In the genomic region with DNA sequence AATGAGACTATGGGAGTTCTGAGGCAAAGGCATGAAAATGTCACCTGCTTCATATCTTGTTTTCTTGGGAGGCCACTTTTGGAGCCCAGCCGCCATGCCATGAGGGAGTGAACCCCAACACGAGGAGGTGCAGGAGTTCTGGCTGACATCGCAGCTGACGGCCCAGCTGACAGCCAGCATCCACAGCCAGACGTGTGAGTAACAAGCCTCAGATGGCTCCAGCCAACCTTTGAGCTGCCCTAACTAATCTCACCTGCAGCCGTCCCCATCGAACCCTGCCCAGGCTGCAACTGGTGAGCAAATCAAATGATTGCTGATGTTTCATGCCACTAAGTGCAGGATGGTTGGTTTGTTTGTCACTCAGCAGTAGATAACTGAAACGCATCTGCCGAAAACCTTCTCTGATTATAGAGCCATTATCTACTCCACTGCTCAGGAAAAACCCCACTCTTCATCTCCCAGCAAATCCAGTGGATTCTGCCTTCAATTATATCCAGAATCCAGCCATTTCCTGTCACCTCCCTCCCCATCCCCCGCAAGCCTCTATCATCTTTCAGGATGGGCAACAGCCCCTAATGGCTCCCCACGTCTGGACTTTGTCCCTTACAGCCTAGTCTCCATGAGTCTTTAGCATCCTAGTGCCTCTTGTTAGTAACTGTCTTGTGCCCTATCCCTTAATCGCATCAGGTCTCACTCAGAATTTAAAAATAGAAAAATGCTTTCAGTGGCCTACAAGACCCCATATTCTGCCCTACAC, we compare ENCODE assay signal across 1 cellular context.
TF ChIP-seq lines count a peak whose summit lies in the region.

No MANE protein-coding gene starts in this region.

TF ChIP-seq in HCT116, 20 proteins besides CTCF, POLR2A, EP300 and RAD21 (continued from another document):
- TF ChIP-seq, protein P1, sequence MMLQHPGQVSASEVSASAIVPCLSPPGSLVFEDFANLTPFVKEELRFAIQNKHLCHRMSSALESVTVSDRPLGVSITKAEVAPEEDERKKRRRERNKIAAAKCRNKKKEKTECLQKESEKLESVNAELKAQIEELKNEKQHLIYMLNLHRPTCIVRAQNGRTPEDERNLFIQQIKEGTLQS (IDR thresholded peaks at IDR 0.05) = no peak
